In the genomic region with DNA sequence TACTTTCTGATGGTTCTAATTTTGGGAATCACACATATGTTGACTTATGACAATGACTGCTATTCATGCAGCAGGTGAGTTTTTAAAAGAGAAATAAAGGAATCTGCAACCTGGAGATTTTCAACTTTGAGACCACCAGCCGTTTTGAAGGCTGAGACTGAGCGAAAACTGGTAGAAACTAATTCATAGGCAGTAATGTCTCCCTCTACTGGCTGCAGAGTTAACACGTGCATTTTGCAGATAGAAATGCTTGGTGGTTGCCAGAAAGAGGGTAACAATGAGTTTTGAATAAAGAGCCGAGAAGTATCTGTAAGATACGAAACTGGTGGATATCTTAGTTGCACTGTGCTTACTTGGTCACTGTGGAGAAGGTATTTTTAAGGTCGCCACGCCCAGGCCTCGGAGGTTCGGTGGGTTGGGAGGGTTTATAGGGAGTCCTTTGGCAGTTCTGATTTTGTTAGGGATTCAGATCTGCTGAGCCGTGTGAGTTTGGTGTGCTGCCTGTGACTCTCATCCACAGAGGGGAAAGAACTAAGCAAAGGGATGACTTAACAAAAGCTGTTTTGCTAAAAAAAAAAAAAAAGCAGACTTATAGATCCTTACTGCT, we compare ENCODE assay signal across 10 cellular contexts.
DNase-seq lines count a peak whose midpoint lies in the region; ATAC-seq and TF ChIP-seq lines count a peak whose summit lies in the region.
"Had no signal": no experiment of that assay in that cellular context is flagged by ENCODE, and none has a peak within 500 bp of the region (broad histone marks: within the 10 kb centered on the region; RNA-seq: fewer than 3 reads in every experiment).

No MANE protein-coding gene starts in this region.

- no peaks in the 10 kb centered on the region for H3K27me3 ChIP-seq in HCT116 (ENCODE audit: insufficient read depth, low read length)

- H3K27ac Mint-ChIP-seq in activated CD8-positive, alpha-beta memory T cell treated with anti-CD3 and anti-CD28 coated beads, Interleukin-2, amount 10 ng/mL, durations not matched to agents 7 days and 5 days = no peak overlapping the region
- H3K27ac Mint-ChIP-seq: natural killer cell had no signal

- CTCF ChIA-PET in HCT116 (lab: Charles Lee) = no interaction called here
- CTCF ChIA-PET in activated CD8-positive, alpha-beta memory T cell treated with anti-CD3 and anti-CD28 coated beads, Interleukin-2, amount 10 ng/mL, durations not matched to agents 7 days and 5 days (lab: Charles Lee) = no interaction called here

- no peaks in the 10 kb centered on the region for H3K9me3 ChIP-seq in HCT116 (ENCODE audit: control insufficient read depth in 1 of 2, insufficient read depth in 1 of 2, low read depth in 1 of 2, low read length in 2 of 2)

- peaks cover 5% of the 10 kb centered on the region for H3K9me3 Mint-ChIP-seq in activated CD8-positive, alpha-beta memory T cell treated with anti-CD3 and anti-CD28 coated beads, Interleukin-2, amount 10 ng/mL, durations not matched to agents 7 days and 5 days (ENCODE audit: low read depth)

- no peak overlapping the region for H3K27ac ChIP-seq in HCT116 (ENCODE audit: low read depth, low read length)

- POLR2A ChIA-PET in HCT116 (lab: Charles Lee) = no interaction called here

- RAD21 ChIA-PET in HCT116 (lab: Charles Lee; ENCODE audit: low non-redundant PET in 1 of 2, low total read pairs in 2 of 2, uncharacterized antibody in 2 of 2, unreplicated experiment in 2 of 2) = no interaction called here

- BruUV-seq in HCT116 (replicated peaks; lab: Mats Ljungman, UMichigan) = no TSS peak

- H3K27me3 Mint-ChIP-seq in activated CD8-positive, alpha-beta memory T cell treated with anti-CD3 and anti-CD28 coated beads, Interleukin-2, amount 10 ng/mL, durations not matched to agents 7 days and 5 days = no peaks in the 10 kb centered on the region

- H3K4me3 ChIP-seq in HCT116 (replicated peaks in 1 of 2; ENCODE audit: low read depth in 1 of 2, low read length in 2 of 2) = no peak overlapping the region

- no peaks in the 10 kb centered on the region for H3K36me3 Mint-ChIP-seq in activated CD8-positive, alpha-beta memory T cell treated with anti-CD3 and anti-CD28 coated beads, Interleukin-2, amount 10 ng/mL, durations not matched to agents 7 days and 5 days
- H3K36me3 Mint-ChIP-seq: natural killer cell had no signal

- no peak overlapping the region for H3K4me3 Mint-ChIP-seq in activated CD8-positive, alpha-beta memory T cell treated with anti-CD3 and anti-CD28 coated beads, Interleukin-2, amount 10 ng/mL, durations not matched to agents 7 days and 5 days
- H3K4me3 Mint-ChIP-seq: natural killer cell had no signal

- TF ChIP-seq RAD21 in HCT116 (IDR thresholded peaks at IDR 0.05; ENCODE audit: low read depth) = peak; percentile 39

- no peaks in the 10 kb centered on the region for H3K4me1 Mint-ChIP-seq in activated CD8-positive, alpha-beta memory T cell treated with anti-CD3 and anti-CD28 coated beads, Interleukin-2, amount 10 ng/mL, durations not matched to agents 7 days and 5 days
- H3K4me1 Mint-ChIP-seq: natural killer cell had no signal

- in situ Hi-C loops in SK-MEL-5 (cut with HindIII; ENCODE audit: low pct_unique_long_range_greater_than_20kb, low sequenced_read_pairs) = no loop called here

- no peak overlapping the region for H2AFZ ChIP-seq in HCT116 (ENCODE audit: low read depth, low read length, poor library complexity, severe bottlenecking)

- no peak overlapping the region for H3K4me2 ChIP-seq in HCT116 (ENCODE audit: low read length)

- intact Hi-C loops in HCT116 (cut with micrococcal nuclease) = loop anchor here (2.0 to 10.0 kb wide), 3 partner anchors 372 to 1020 kb away; no protein-coding TSS in a partner anchor

- no peaks in the 10 kb centered on the region for H3K9me2 ChIP-seq in HCT116 (ENCODE audit: insufficient read depth)

- H3K9ac ChIP-seq in HCT116 (ENCODE audit: low read length) = no peak overlapping the region

- no peaks in the 10 kb centered on the region for H3K36me3 ChIP-seq in HCT116 (ENCODE audit: control insufficient read depth in 1 of 2, insufficient read depth in 2 of 2, low read length in 2 of 2)

- no peaks in the 10 kb centered on the region for H3K4me1 ChIP-seq in HCT116 (ENCODE audit: control insufficient read depth in 1 of 2, insufficient read depth in 2 of 2, low read length in 2 of 2)

- peak; percentile 35 to 80 (median 67); a peak in 5 of 6 replicates for TF ChIP-seq CTCF in HCT116 (IDR thresholded peaks at IDR 0.05 in 2 of 3, conservative IDR thresholded peaks at IDR 0.05 in 1 of 3; ENCODE audit: borderline replicate concordance in 1 of 3, insufficient read depth in 1 of 3, low read depth in 2 of 3, low read length in 2 of 3)

- ATAC-seq in HCT116 (peak; percentile 53), HG03457 (IDR thresholded peaks at IDR 0.05; ENCODE audit: unreplicated experiment) (no peak)
- no peak for ATAC-seq in activated CD8-positive, alpha-beta memory T cell treated with anti-CD3 and anti-CD28 coated beads, Interleukin-2, amount 10 ng/mL, durations not matched to agents 7 days and 5 days
- ATAC-seq: natural killer cell had no signal

- TF ChIP-seq POLR2A in HCT116 (IDR thresholded peaks at IDR 0.05; ENCODE audit: borderline replicate concordance, extremely low read depth, insufficient read depth, insufficient read length) = no peak

- DNase-seq in DMS53 (lab: John Stamatoyannopoulos, UW) (peak; percentile 74), HCT116 (ENCODE audit: low read depth, low spot score) (peak; percentile 8), SK-MEL-5 (ENCODE audit: low read depth, low spot score) (peak; percentile 50), iris pigment epithelial cell (ENCODE audit: low read depth) (peak; percentile 2), retina (no peak)
- DNase-seq in activated CD8-positive, alpha-beta memory T cell treated with anti-CD3 and anti-CD28 coated beads, Interleukin-2, amount 10 ng/mL, durations not matched to agents 7 days and 5 days = no peak
- no peak for DNase-seq in activated naive CD4-positive, alpha-beta T cell (lab: John Stamatoyannopoulos, UW)
- DNase-seq: activated CD4-positive, alpha-beta T cell treated with anti-CD3 and anti-CD28 coated beads for 1 hour; natural killer cell had no signal

- H4K20me1 ChIP-seq in HCT116 (ENCODE audit: insufficient read depth) = no peaks in the 10 kb centered on the region

- H3K79me2 ChIP-seq in HCT116 (ENCODE audit: insufficient read depth, low read length) = no peaks in the 10 kb centered on the region

TF ChIP-seq in HCT116, 20 proteins besides CTCF, POLR2A, EP300 and RAD21:
- no peak for TF ChIP-seq EZH2phosphoT487 (IDR thresholded peaks at IDR 0.05; ENCODE audit: borderline replicate concordance)
- TF ChIP-seq CEBPB (IDR thresholded peaks at IDR 0.05; ENCODE audit: low read depth) = no peak
- no peak for TF ChIP-seq FOSL1 (IDR thresholded peaks at IDR 0.05; ENCODE audit: low read depth)
- TF ChIP-seq JUND (IDR thresholded peaks at IDR 0.05) = no peak
- no peak for TF ChIP-seq ELF1 (IDR thresholded peaks at IDR 0.05; ENCODE audit: borderline replicate concordance, low read depth)
- TF ChIP-seq, protein P1, sequence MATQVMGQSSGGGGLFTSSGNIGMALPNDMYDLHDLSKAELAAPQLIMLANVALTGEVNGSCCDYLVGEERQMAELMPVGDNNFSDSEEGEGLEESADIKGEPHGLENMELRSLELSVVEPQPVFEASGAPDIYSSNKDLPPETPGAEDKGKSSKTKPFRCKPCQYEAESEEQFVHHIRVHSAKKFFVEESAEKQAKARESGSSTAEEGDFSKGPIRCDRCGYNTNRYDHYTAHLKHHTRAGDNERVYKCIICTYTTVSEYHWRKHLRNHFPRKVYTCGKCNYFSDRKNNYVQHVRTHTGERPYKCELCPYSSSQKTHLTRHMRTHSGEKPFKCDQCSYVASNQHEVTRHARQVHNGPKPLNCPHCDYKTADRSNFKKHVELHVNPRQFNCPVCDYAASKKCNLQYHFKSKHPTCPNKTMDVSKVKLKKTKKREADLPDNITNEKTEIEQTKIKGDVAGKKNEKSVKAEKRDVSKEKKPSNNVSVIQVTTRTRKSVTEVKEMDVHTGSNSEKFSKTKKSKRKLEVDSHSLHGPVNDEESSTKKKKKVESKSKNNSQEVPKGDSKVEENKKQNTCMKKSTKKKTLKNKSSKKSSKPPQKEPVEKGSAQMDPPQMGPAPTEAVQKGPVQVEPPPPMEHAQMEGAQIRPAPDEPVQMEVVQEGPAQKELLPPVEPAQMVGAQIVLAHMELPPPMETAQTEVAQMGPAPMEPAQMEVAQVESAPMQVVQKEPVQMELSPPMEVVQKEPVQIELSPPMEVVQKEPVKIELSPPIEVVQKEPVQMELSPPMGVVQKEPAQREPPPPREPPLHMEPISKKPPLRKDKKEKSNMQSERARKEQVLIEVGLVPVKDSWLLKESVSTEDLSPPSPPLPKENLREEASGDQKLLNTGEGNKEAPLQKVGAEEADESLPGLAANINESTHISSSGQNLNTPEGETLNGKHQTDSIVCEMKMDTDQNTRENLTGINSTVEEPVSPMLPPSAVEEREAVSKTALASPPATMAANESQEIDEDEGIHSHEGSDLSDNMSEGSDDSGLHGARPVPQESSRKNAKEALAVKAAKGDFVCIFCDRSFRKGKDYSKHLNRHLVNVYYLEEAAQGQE (IDR thresholded peaks at IDR 0.05; ENCODE audit: low read depth) = no peak
- no peak for TF ChIP-seq POLR2AphosphoS5 (IDR thresholded peaks at IDR 0.05; ENCODE audit: low read depth, low read length)
- TF ChIP-seq, protein P2, sequence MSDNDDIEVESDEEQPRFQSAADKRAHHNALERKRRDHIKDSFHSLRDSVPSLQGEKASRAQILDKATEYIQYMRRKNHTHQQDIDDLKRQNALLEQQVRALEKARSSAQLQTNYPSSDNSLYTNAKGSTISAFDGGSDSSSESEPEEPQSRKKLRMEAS (IDR thresholded peaks at IDR 0.05) = no peak; the same call in 1 of the 2 replicates
TF ChIP-seq in HCT116: peak in this region for 0.

Comparison
In these comparisons a context has a peak if more than half of its experiments do, and no peak if none do; other contexts are left out.
1. DNase-seq: peak in DMS53 (single experiment), HCT116 (single experiment), SK-MEL-5 (single experiment) and iris pigment epithelial cell (single experiment); none in retina (single experiment), activated CD8-positive, alpha-beta memory T cell treated with anti-CD3 and anti-CD28 coated beads, Interleukin-2, amount 10 ng/mL, durations not matched to agents 7 days and 5 days (single experiment) and activated naive CD4-positive, alpha-beta T cell (0 of 4).